In genomic region chr6:41462980-41463930, GRCh38 we compare ENCODE assay signal across 1 cellular context.
TF ChIP-seq lines count a peak whose summit lies in the region.

No MANE protein-coding gene starts in this region.

TF ChIP-seq in GM12878, 131 proteins besides CTCF, POLR2A, EP300 and RAD21 (continued from another document and continues in another):
- TF ChIP-seq ZNF687 (IDR thresholded peaks at IDR 0.05) (0 out of 2 replicates have a peak, but pooled peaks have one; percentile 30), SMAD5 (IDR thresholded peaks at IDR 0.05; ENCODE audit: low read depth) (no peak), BCLAF1 (IDR thresholded peaks at IDR 0.05) (no peak), MTA3 (IDR thresholded peaks at IDR 0.05; ENCODE audit: borderline replicate concordance, low read length) (no peak), NR2C1 (IDR thresholded peaks at IDR 0.05) (no peak), ATF7 (IDR thresholded peaks at IDR 0.05; ENCODE audit: low read depth) (no peak), IRF4 (IDR thresholded peaks at IDR 0.05; ENCODE audit: low read depth, low read length) (no peak), SPI1 (IDR thresholded peaks at IDR 0.05; ENCODE audit: borderline replicate concordance, insufficient read depth, low read depth, low read length) (no peak), CREM (IDR thresholded peaks at IDR 0.05; ENCODE audit: low read depth) (no peak), YBX1 (IDR thresholded peaks at IDR 0.05) (no peak), SIX5 (IDR thresholded peaks at IDR 0.05; ENCODE audit: low read depth, low read length, severe bottlenecking) (no peak), NFYA (IDR thresholded peaks at IDR 0.05; ENCODE audit: borderline replicate concordance, low read depth, low read length) (no peak), CREB1 (IDR thresholded peaks at IDR 0.05; ENCODE audit: low read depth) (no peak), MYC (IDR thresholded peaks at IDR 0.05; ENCODE audit: insufficient read depth, insufficient read length, insufficient replicate concordance, low read length, severe bottlenecking) (no peak), GATAD2B (conservative IDR thresholded peaks at IDR 0.05; ENCODE audit: low read depth) (no peak), NFXL1 (IDR thresholded peaks at IDR 0.05; ENCODE audit: borderline replicate concordance) (no peak), RUNX3 (IDR thresholded peaks at IDR 0.05; ENCODE audit: low read length) (peak; percentile 17; the same call in 1 of the 2 replicates), BACH1 (IDR thresholded peaks at IDR 0.05; ENCODE audit: borderline replicate concordance) (no peak), RFX5 (IDR thresholded peaks at IDR 0.05; ENCODE audit: low read depth, low read length) (no peak), MLLT1 (IDR thresholded peaks at IDR 0.05) (no peak), IKZF2 (IDR thresholded peaks at IDR 0.05) (no peak), IKZF1 (conservative IDR thresholded peaks at IDR 0.05) (peak; percentile 47), PML (IDR thresholded peaks at IDR 0.05; ENCODE audit: low read length) (no peak), WRNIP1 (IDR thresholded peaks at IDR 0.05; ENCODE audit: borderline replicate concordance, low read depth, low read length) (no peak), BHLHE40 (IDR thresholded peaks at IDR 0.05; ENCODE audit: borderline replicate concordance in 1 of 2, low read depth in 2 of 2, low read length in 1 of 2) (peak in 1 of 2 experiments; percentile 13; a peak in 1 of 4 replicates), E2F4 (IDR thresholded peaks at IDR 0.05; ENCODE audit: low read depth, low read length) (no peak), RBBP5 (conservative IDR thresholded peaks at IDR 0.05) (no peak), ZBED1 (IDR thresholded peaks at IDR 0.05; ENCODE audit: borderline replicate concordance) (no peak), KAT2A (conservative IDR thresholded peaks at IDR 0.05; ENCODE audit: control insufficient read depth, low read depth, low read length) (no peak), TBL1XR1 (IDR thresholded peaks at IDR 0.05; ENCODE audit: low read depth, low read length) (no peak), SUZ12 (IDR thresholded peaks at IDR 0.05; ENCODE audit: unreplicated experiment) (no peak), POLR2AphosphoS5 (IDR thresholded peaks at IDR 0.05; ENCODE audit: low read length) (no peak), SKIL (IDR thresholded peaks at IDR 0.05; ENCODE audit: low read depth, poor library complexity, severe bottlenecking) (no peak), HCFC1 (IDR thresholded peaks at IDR 0.05; ENCODE audit: low read length) (no peak), POLR2AphosphoS2 (IDR thresholded peaks at IDR 0.05; ENCODE audit: low read depth, low read length) (no peak), NBN (IDR thresholded peaks at IDR 0.05) (0 out of 2 replicates have a peak, but pooled peaks have one; percentile 39)
- TF ChIP-seq, protein P1, sequence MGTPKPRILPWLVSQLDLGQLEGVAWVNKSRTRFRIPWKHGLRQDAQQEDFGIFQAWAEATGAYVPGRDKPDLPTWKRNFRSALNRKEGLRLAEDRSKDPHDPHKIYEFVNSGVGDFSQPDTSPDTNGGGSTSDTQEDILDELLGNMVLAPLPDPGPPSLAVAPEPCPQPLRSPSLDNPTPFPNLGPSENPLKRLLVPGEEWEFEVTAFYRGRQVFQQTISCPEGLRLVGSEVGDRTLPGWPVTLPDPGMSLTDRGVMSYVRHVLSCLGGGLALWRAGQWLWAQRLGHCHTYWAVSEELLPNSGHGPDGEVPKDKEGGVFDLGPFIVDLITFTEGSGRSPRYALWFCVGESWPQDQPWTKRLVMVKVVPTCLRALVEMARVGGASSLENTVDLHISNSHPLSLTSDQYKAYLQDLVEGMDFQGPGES (IDR thresholded peaks at IDR 0.05), result no peak
- TF ChIP-seq, protein P2, sequence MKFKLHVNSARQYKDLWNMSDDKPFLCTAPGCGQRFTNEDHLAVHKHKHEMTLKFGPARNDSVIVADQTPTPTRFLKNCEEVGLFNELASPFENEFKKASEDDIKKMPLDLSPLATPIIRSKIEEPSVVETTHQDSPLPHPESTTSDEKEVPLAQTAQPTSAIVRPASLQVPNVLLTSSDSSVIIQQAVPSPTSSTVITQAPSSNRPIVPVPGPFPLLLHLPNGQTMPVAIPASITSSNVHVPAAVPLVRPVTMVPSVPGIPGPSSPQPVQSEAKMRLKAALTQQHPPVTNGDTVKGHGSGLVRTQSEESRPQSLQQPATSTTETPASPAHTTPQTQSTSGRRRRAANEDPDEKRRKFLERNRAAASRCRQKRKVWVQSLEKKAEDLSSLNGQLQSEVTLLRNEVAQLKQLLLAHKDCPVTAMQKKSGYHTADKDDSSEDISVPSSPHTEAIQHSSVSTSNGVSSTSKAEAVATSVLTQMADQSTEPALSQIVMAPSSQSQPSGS (IDR thresholded peaks at IDR 0.05; ENCODE audit: low read length), result no peak
- TF ChIP-seq, protein P3, sequence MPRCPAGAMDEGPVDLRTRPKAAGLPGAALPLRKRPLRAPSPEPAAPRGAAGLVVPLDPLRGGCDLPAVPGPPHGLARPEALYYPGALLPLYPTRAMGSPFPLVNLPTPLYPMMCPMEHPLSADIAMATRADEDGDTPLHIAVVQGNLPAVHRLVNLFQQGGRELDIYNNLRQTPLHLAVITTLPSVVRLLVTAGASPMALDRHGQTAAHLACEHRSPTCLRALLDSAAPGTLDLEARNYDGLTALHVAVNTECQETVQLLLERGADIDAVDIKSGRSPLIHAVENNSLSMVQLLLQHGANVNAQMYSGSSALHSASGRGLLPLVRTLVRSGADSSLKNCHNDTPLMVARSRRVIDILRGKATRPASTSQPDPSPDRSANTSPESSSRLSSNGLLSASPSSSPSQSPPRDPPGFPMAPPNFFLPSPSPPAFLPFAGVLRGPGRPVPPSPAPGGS (IDR thresholded peaks at IDR 0.05; ENCODE audit: borderline replicate concordance, insufficient read depth, low read depth, low read length, poor library complexity, severe bottlenecking), result no peak
- TF ChIP-seq, protein P4, sequence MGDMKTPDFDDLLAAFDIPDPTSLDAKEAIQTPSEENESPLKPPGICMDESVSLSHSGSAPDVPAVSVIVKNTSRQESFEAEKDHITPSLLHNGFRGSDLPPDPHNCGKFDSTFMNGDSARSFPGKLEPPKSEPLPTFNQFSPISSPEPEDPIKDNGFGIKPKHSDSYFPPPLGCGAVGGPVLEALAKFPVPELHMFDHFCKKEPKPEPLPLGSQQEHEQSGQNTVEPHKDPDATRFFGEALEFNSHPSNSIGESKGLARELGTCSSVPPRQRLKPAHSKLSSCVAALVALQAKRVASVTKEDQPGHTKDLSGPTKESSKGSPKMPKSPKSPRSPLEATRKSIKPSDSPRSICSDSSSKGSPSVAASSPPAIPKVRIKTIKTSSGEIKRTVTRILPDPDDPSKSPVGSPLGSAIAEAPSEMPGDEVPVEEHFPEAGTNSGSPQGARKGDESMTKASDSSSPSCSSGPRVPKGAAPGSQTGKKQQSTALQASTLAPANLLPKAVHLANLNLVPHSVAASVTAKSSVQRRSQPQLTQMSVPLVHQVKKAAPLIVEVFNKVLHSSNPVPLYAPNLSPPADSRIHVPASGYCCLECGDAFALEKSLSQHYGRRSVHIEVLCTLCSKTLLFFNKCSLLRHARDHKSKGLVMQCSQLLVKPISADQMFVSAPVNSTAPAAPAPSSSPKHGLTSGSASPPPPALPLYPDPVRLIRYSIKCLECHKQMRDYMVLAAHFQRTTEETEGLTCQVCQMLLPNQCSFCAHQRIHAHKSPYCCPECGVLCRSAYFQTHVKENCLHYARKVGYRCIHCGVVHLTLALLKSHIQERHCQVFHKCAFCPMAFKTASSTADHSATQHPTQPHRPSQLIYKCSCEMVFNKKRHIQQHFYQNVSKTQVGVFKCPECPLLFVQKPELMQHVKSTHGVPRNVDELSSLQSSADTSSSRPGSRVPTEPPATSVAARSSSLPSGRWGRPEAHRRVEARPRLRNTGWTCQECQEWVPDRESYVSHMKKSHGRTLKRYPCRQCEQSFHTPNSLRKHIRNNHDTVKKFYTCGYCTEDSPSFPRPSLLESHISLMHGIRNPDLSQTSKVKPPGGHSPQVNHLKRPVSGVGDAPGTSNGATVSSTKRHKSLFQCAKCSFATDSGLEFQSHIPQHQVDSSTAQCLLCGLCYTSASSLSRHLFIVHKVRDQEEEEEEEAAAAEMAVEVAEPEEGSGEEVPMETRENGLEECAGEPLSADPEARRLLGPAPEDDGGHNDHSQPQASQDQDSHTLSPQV (IDR thresholded peaks at IDR 0.05), result no peak
- TF ChIP-seq, protein P5, sequence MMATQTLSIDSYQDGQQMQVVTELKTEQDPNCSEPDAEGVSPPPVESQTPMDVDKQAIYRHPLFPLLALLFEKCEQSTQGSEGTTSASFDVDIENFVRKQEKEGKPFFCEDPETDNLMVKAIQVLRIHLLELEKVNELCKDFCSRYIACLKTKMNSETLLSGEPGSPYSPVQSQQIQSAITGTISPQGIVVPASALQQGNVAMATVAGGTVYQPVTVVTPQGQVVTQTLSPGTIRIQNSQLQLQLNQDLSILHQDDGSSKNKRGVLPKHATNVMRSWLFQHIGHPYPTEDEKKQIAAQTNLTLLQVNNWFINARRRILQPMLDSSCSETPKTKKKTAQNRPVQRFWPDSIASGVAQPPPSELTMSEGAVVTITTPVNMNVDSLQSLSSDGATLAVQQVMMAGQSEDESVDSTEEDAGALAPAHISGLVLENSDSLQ (IDR thresholded peaks at IDR 0.05), result no peak
